21 cellular contexts compared by ENCODE assay signal in the genomic region with DNA sequence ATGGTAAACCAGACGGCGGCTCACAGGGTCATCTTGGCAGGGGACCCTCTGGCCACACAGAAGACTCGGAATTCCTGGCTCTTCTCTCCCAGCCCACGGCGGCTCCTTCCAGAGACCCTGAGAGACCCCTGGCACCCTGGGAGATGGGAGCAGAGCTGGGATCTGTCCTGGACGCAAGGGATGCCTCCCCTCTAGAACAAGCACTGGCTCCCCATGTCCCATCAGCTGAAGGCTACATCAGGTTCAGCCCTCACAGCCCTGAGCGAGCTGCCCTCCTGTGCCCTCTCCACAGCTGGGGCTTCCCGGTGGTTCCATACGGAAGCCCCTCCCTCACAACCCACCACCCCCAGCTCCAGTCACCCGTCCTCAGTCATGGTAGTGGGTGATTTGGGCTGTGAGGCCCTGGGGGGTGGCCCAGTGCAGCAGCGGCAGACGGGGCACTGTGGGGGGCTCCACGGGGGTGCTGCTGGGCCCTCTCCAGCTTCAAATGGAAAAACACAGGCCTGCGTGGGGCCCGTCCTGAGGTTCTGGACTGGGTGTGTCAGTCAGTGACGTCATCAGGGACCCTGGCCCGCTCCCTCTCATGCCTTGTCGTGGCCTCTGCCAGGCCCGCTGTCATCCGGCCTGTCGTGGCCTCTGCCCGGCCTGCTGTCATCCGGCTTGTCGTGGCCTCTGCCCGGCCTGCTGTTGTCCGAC. TPM values are rescaled to one million over a fixed set of nuclear protein-coding genes. Genes with fewer than 3 reads are reported as not detected.
A peak's percentile ranks its signal among the peaks of the same experiment; 100 is the strongest.
DNase-seq lines count a peak whose midpoint lies in the region; ATAC-seq and TF ChIP-seq lines count a peak whose summit lies in the region.
"Had no signal": no experiment of that assay in that cellular context is flagged by ENCODE, and none has a peak within 500 bp of the region (broad histone marks: within the 10 kb centered on the region; RNA-seq: fewer than 3 reads in every experiment).

No MANE protein-coding gene starts in this region.

- TF ChIP-seq CTCF in HEK293 (tag by site-specific recombination; IDR thresholded peaks at IDR 0.05) (no peak), brain (conservative IDR thresholded peaks at IDR 0.05) (no peak), neural crest cell (conservative IDR thresholded peaks at IDR 0.05) (no peak)

- H4K20me1 ChIP-seq in BLaER1: no peaks in the 10 kb centered on the region

- no peak for DNase-seq in neural crest cell (ENCODE audit: low read depth, low spot score)
- DNase-seq in AML-193 (lab: John Stamatoyannopoulos, UW): no peak
- no peak for DNase-seq in HK-2 (ENCODE audit: unreplicated experiment)
- DNase-seq: Calu3, GF-D8, Karpas-422, NCI-H1417 treated with DMSO at 0.1 percent for 48 hours, NCI-H2081, NCI-H2227 treated with DMSO at 0.1 percent for 48 hours, NCI-H510A, OCI-M1, Peyer's patch, SIG-M5 had no signal

- H3K4me1 ChIP-seq in BLaER1 (peaks cover 97% of the 10 kb centered on the region), HEK293 (ENCODE audit: control insufficient read depth, insufficient read depth, low read length) (no peaks in the 10 kb centered on the region)

- H3K4me1 Mint-ChIP-seq in brain: peaks cover 49% of the 10 kb centered on the region
- H3K4me1 Mint-ChIP-seq in neural crest cell: peaks cover 5% of the 10 kb centered on the region

- no peaks in the 10 kb centered on the region for H3K27me3 ChIP-seq in BLaER1
- H3K27me3 ChIP-seq: Peyer's patch had no signal

- CTCF ChIA-PET in HEK293 (lab: Yijun Ruan, JAX): interaction anchor here (0.5 kb wide), 1 partner anchor 313 kb away, joined by 3 read pairs; no protein-coding TSS in a partner anchor

- POLR2A ChIA-PET in HEK293 (lab: Yijun Ruan, JAX): interaction anchor here (0.6 kb wide), 1 partner anchor 215 kb away, joined by 3 read pairs; no protein-coding TSS in a partner anchor

- H3K36me3 Mint-ChIP-seq in brain (no peaks in the 10 kb centered on the region), neural crest cell (ENCODE audit: low read depth) (no peaks in the 10 kb centered on the region)
- H3K36me3 Mint-ChIP-seq: IgD-negative memory B cell had no signal

- H3K9me3 Mint-ChIP-seq in brain (no peaks in the 10 kb centered on the region), neural crest cell (no peaks in the 10 kb centered on the region)
- H3K9me3 Mint-ChIP-seq: IgD-negative memory B cell had no signal

- peak overlapping the region; percentile 84 for H3K9ac ChIP-seq in BLaER1

- H3K27ac Mint-ChIP-seq in brain (peak overlapping the region in 3 of 5 experiments; percentile 32 to 65 (median 59)), neural crest cell (ENCODE audit: unreplicated experiment) (peak overlapping the region; percentile 27)
- H3K27ac Mint-ChIP-seq: B cell, IgD-negative memory B cell had no signal

- H3K4me3 Mint-ChIP-seq in brain: no peak overlapping the region
- no peak overlapping the region for H3K4me3 Mint-ChIP-seq in neural crest cell
- H3K4me3 Mint-ChIP-seq: B cell, IgD-negative memory B cell had no signal

- H3K9me3 ChIP-seq in BLaER1: no peaks in the 10 kb centered on the region
- H3K9me3 ChIP-seq in HEK293 (ENCODE audit: control insufficient read depth, insufficient read depth, low read depth, low read length): no peaks in the 10 kb centered on the region
- H3K9me3 ChIP-seq: Peyer's patch had no signal

- no peak for ATAC-seq in GM19035 (IDR thresholded peaks at IDR 0.05; ENCODE audit: unreplicated experiment)

- H3K36me3 ChIP-seq in BLaER1 (no peaks in the 10 kb centered on the region), HEK293 (ENCODE audit: control insufficient read depth in 2 of 2, insufficient read depth in 1 of 2, low read length in 2 of 2) (no peaks in the 10 kb centered on the region)
- H3K36me3 ChIP-seq: Peyer's patch had no signal

- H3K27me3 Mint-ChIP-seq in brain: peaks cover 7% of the 10 kb centered on the region
- H3K27me3 Mint-ChIP-seq in neural crest cell (ENCODE audit: low read depth): no peaks in the 10 kb centered on the region
- H3K27me3 Mint-ChIP-seq: B cell, IgD-negative memory B cell had no signal

- peak overlapping the region; percentile 96 for H3K4me2 ChIP-seq in BLaER1

- H3K4me3 ChIP-seq in BLaER1 (no peak overlapping the region), HEK293 (ENCODE audit: low read depth, low read length) (no peak overlapping the region)
- H3K4me3 ChIP-seq: Peyer's patch, SK-N-MC had no signal

- H3K27ac ChIP-seq in BLaER1: peak overlapping the region; percentile 98
- H3K27ac ChIP-seq in HEK293 (ENCODE audit: extremely low read depth, low read depth, low read length): no peak overlapping the region
- H3K27ac ChIP-seq: Peyer's patch, SK-N-MC had no signal

TF ChIP-seq in HEK293, 187 proteins besides CTCF, POLR2A, EP300 and RAD21:
- TF ChIP-seq ZNF837 (tag by site-specific recombination; IDR thresholded peaks at IDR 0.05) (no peak), ZNF16 (tag by site-specific recombination; IDR thresholded peaks at IDR 0.05; ENCODE audit: low read depth) (peak; percentile 79), ZNF548 (tag by site-specific recombination; IDR thresholded peaks at IDR 0.05) (no peak), ZNF629 (tag by site-specific recombination; IDR thresholded peaks at IDR 0.05) (no peak), GLIS1 (tag by site-specific recombination; IDR thresholded peaks at IDR 0.05) (peak; percentile 69), SCRT2 (tag by site-specific recombination; IDR thresholded peaks at IDR 0.05) (peak; percentile 45; the same call in 1 of the 2 replicates), ZNF747 (tag by site-specific recombination; IDR thresholded peaks at IDR 0.05) (no peak), ZIC2 (tag by site-specific recombination; IDR thresholded peaks at IDR 0.05) (peak; percentile 63), ZNF391 (tag by site-specific recombination; IDR thresholded peaks at IDR 0.05; ENCODE audit: borderline replicate concordance, low read depth) (no peak)
- TF ChIP-seq, protein P1, sequence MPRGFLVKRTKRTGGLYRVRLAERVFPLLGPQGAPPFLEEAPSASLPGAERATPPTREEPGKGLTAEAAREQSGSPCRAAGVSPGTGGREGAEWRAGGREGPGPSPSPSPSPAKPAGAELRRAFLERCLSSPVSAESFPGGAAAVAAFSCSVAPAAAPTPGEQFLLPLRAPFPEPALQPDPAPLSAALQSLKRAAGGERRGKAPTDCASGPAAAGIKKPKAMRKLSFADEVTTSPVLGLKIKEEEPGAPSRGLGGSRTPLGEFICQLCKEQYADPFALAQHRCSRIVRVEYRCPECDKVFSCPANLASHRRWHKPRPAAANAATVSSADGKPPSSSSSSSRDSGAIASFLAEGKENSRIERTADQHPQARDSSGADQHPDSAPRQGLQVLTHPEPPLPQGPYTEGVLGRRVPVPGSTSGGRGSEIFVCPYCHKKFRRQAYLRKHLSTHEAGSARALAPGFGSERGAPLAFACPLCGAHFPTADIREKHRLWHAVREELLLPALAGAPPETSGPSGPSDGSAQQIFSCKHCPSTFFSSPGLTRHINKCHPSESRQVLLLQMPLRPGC (tag by site-specific recombination; IDR thresholded peaks at IDR 0.05): no peak
- TF ChIP-seq, protein P2, sequence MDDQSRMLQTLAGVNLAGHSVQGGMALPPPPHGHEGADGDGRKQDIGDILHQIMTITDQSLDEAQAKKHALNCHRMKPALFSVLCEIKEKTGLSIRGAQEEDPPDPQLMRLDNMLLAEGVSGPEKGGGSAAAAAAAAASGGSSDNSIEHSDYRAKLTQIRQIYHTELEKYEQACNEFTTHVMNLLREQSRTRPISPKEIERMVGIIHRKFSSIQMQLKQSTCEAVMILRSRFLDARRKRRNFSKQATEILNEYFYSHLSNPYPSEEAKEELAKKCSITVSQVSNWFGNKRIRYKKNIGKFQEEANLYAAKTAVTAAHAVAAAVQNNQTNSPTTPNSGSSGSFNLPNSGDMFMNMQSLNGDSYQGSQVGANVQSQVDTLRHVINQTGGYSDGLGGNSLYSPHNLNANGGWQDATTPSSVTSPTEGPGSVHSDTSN (CRISPR knock-in tag; IDR thresholded peaks at IDR 0.05): no peak
- TF ChIP-seq, protein P3, sequence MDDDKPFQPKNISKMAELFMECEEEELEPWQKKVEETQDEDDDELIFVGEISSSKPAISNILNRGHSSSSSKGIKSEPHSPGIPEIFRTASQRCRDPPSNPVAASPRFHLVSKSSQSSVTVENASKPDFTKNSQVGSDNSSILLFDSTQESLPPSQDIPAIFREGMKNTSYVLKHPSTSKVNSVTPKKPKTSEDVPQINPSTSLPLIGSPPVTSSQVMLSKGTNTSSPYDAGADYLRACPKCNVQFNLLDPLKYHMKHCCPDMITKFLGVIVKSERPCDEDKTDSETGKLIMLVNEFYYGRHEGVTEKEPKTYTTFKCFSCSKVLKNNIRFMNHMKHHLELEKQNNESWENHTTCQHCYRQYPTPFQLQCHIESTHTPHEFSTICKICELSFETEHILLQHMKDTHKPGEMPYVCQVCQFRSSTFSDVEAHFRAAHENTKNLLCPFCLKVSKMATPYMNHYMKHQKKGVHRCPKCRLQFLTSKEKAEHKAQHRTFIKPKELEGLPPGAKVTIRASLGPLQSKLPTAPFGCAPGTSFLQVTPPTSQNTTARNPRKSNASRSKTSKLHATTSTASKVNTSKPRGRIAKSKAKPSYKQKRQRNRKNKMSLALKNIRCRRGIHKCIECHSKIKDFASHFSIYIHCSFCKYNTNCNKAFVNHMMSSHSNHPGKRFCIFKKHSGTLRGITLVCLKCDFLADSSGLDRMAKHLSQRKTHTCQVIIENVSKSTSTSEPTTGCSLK (tag by site-specific recombination; IDR thresholded peaks at IDR 0.05): no peak

RNA-seq across cellular contexts. Expression of a gene that starts 13.0 kb away (rescaled TPM):
- 17.6 TPM for polyA plus RNA-seq in brain (ENCODE audit: insufficient read depth, low read depth, low replicate concordance)
- total RNA-seq in neural crest cell: 3.6 and 4.6 TPM in 2 replicates
- total RNA-seq: Calu3, H4 had no signal
